Comparison of ENCODE assay signal across 27 cellular contexts in the genomic region with DNA sequence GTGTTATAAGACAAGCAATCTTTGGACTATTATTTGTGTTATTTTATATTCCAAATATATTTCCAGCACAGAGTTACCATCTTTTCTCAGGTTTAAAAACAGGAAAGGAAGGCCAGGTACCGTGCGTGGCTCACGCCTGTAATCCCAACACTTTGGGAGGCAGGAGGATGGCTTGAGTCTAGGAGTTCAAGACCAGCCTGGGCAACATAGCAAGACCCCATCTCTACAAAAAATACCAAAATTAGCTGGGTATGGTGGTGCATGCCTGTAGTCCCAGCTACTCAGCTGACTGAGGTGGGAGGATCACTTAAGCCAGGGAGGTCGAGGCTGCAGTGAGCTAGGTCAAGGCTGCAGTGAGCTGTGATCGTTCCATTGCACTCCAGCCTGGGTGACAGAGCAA.
"Had no signal": no experiment of that assay in that cellular context is flagged by ENCODE, and none has a peak within 500 bp of the region (broad histone marks: within the 10 kb centered on the region; RNA-seq: fewer than 3 reads in every experiment).

No MANE protein-coding gene starts in this region.

- H3K4me1 Mint-ChIP-seq: naive B cell had no signal

- H3K36me3 ChIP-seq: colonic mucosa, gastrocnemius medialis, left lung, lower lobe of right lung had no signal

- FAIRE-seq: endometrium, keratinocyte had no signal

- DNase-seq: colonic mucosa; cortex of kidney; effector CD8-positive, alpha-beta T cell; effector memory CD8-positive, alpha-beta T cell; endodermal cell; erythroblast; esophagus squamous epithelium; foreskin fibroblast; foreskin melanocyte; gastrocnemius medialis; glutamatergic neuron; head of caudate nucleus; heart right ventricle; hippocampal formation; left cardiac atrium; left lung; left ventricle myocardium superior; lower lobe of right lung; mesenchymal stem cell; mucosa of descending colon; naive B cell had no signal

- H3K27ac Mint-ChIP-seq: dendritic cell treated with granulocyte-macrophage colony-stimulating factor and Interleukin-4, amounts not matched to agents 40 ng/mL and 50 ng/mL, for 4 days; effector memory CD8-positive, alpha-beta T cell; endodermal cell; mesothelial cell of epicardium had no signal

- H3K27ac ChIP-seq: colonic mucosa, epithelial cell of prostate, esophagus squamous epithelium, gastrocnemius medialis, heart right ventricle, left lung, lower lobe of right lung had no signal

- H3K9me3 Mint-ChIP-seq: dendritic cell treated with granulocyte-macrophage colony-stimulating factor and Interleukin-4, amounts not matched to agents 40 ng/mL and 50 ng/mL, for 4 days; effector memory CD8-positive, alpha-beta T cell; mesothelial cell of epicardium; naive B cell had no signal

- H3K27me3 Mint-ChIP-seq: dendritic cell treated with granulocyte-macrophage colony-stimulating factor and Interleukin-4, amounts not matched to agents 40 ng/mL and 50 ng/mL, for 4 days; effector memory CD8-positive, alpha-beta T cell; naive B cell had no signal

- H3K9me3 ChIP-seq: colonic mucosa, esophagus squamous epithelium, gastrocnemius medialis, heart right ventricle, left lung, lower lobe of right lung, mucosa of descending colon had no signal

- H3K4me1 ChIP-seq: colonic mucosa, esophagus squamous epithelium, left lung, lower lobe of right lung had no signal

- H3K4me3 ChIP-seq: colonic mucosa, esophagus squamous epithelium, gastrocnemius medialis, heart right ventricle, left lung, lower lobe of right lung, mucosa of descending colon had no signal

- ATAC-seq: effector memory CD8-positive, alpha-beta T cell; esophagus mucosa; gastrocnemius medialis; heart right ventricle; left cardiac atrium; left lung; left ventricle myocardium superior; lower lobe of right lung; mucosa of descending colon had no signal

- H3K27me3 ChIP-seq: colonic mucosa, esophagus squamous epithelium, gastrocnemius medialis, left lung had no signal

- H3K4me3 Mint-ChIP-seq: dendritic cell treated with granulocyte-macrophage colony-stimulating factor and Interleukin-4, amounts not matched to agents 40 ng/mL and 50 ng/mL, for 4 days; effector memory CD8-positive, alpha-beta T cell; endodermal cell; mesothelial cell of epicardium; naive B cell had no signal

- H3K36me3 Mint-ChIP-seq: naive B cell had no signal
